Comparison of ENCODE assay signal across 25 cellular contexts in genomic region chr1:94281361-94282142, GRCh38. TPM values are rescaled to one million over a fixed set of nuclear protein-coding genes. Genes with fewer than 3 reads are reported as not detected.
DNase-seq lines count a peak whose midpoint lies in the region; ATAC-seq, FAIRE-seq and TF ChIP-seq lines count a peak whose summit lies in the region.
"Had no signal": no experiment of that assay in that cellular context is flagged by ENCODE, and none has a peak within 500 bp of the region (broad histone marks: within the 10 kb centered on the region; RNA-seq: fewer than 3 reads in every experiment).

No MANE protein-coding gene starts in this region.

- TF ChIP-seq CTCF in right atrium auricular region (IDR thresholded peaks at IDR 0.05) = no peak
- no peak for TF ChIP-seq CTCF in ovary (IDR thresholded peaks at IDR 0.05)

- H3K36me3 ChIP-seq in right atrium auricular region (no peaks in the 10 kb centered on the region), adipocyte (ENCODE audit: control insufficient read depth, insufficient read depth, low read length, severe bottlenecking) (no peaks in the 10 kb centered on the region), ovary (no peaks in the 10 kb centered on the region)
- H3K36me3 ChIP-seq: colonic mucosa, esophagus squamous epithelium, neural progenitor cell had no signal

- no peaks in the 10 kb centered on the region for H3K9me3 ChIP-seq in right atrium auricular region
- no peaks in the 10 kb centered on the region for H3K9me3 ChIP-seq in adipocyte (ENCODE audit: control insufficient read depth, low read length)
- no peaks in the 10 kb centered on the region for H3K9me3 ChIP-seq in ovary
- H3K9me3 ChIP-seq: colonic mucosa, esophagus squamous epithelium, psoas muscle had no signal

- H3K9ac ChIP-seq in adipocyte (ENCODE audit: low read length) = peak overlapping the region; percentile 13
- H3K9ac ChIP-seq: neural progenitor cell had no signal

- ATAC-seq in Right ventricle myocardium inferior = peak; percentile 77
- ATAC-seq in GM19452 (IDR thresholded peaks at IDR 0.05; ENCODE audit: unreplicated experiment) = no peak
- ATAC-seq: psoas muscle had no signal

- TF ChIP-seq POLR2A in ovary (IDR thresholded peaks at IDR 0.05) (no peak), GM12892 (IDR thresholded peaks at IDR 0.05; ENCODE audit: low read depth, low read length) (no peak)

- no peak for TF ChIP-seq EP300 in ovary (IDR thresholded peaks at IDR 0.05)

- H3K4me1 ChIP-seq in right atrium auricular region = peaks cover 0 to 9% of the 10 kb centered on the region in 2 donors
- H3K4me1 ChIP-seq in adipocyte (ENCODE audit: control insufficient read depth, insufficient read depth, low read length) = peaks cover 77% of the 10 kb centered on the region
- peaks cover 2% of the 10 kb centered on the region for H3K4me1 ChIP-seq in ovary (ENCODE audit: insufficient read depth)
- H3K4me1 ChIP-seq: colonic mucosa, neural progenitor cell, psoas muscle had no signal

- H3K27me3 ChIP-seq in right atrium auricular region (no peaks in the 10 kb centered on the region), adipocyte (replicated peaks; ENCODE audit: control insufficient read depth, insufficient read depth, low read length) (no peaks in the 10 kb centered on the region), ovary (no peaks in the 10 kb centered on the region)
- H3K27me3 ChIP-seq: colonic mucosa, esophagus squamous epithelium, neural progenitor cell had no signal

- H3K4me3 ChIP-seq in right atrium auricular region (no peak overlapping the region), adipocyte (ENCODE audit: low read length) (peak overlapping the region; percentile 3), ovary (no peak overlapping the region)
- H3K4me3 ChIP-seq: colonic mucosa, esophagus squamous epithelium, neural progenitor cell, psoas muscle, smooth muscle cell had no signal

- intact Hi-C loops in Right ventricle myocardium inferior (cut with DNase I) (no loop called here), ovary (cut with DNase I) (no loop called here)

- no peak for FAIRE-seq in GM12892 (lab: Jason Lieb, UNC)

- DNase-seq in Right ventricle myocardium inferior (ENCODE audit: missing footprints) (no peak), right atrium auricular region (ENCODE audit: low spot score) (no peak), adipocyte (ENCODE audit: low read depth) (no peak), glomerular visceral epithelial cell (ENCODE audit: extremely low spot score) (peak; percentile 47), NCI-H1105 (lab: John Stamatoyannopoulos, UW) (no peak), ovary (no peak), GM12892 (ENCODE audit: insufficient read length) (no peak)
- DNase-seq: 8988T; activated CD4-positive, alpha-beta T cell treated with anti-CD3 and anti-CD28 coated beads, Interleukin-2, amount 10 ng/mL, durations not matched to agents 7 days and 5 days; colonic mucosa; DMS53; esophagus squamous epithelium; immature natural killer cell; NCI-H1092; NCI-H2029; NCI-H345; NCI-H82; psoas muscle; SIG-M5; stimulated activated CD4-positive, alpha-beta T cell treated with anti-CD3 and anti-CD28 coated beads, Interleukin-4, amount 100 ng/mL, for 1 hour; stimulated activated naive CD4-positive, alpha-beta T cell treated with Interleukin-2 at 50 U/mL for 16 hours had no signal

- 33 to 42% (median 39%) methylated on average over 6 of the region's 6 CpGs for WGBS in ovary, 3 donors

- H3K27ac ChIP-seq in right atrium auricular region (no peak overlapping the region), ovary (no peak overlapping the region)
- H3K27ac ChIP-seq: colonic mucosa, esophagus squamous epithelium, neural progenitor cell, psoas muscle had no signal

RNA-seq across cellular contexts. Expression of gene ARHGAP29, which starts 44.2 kb away (rescaled TPM):
- total RNA-seq in Right ventricle myocardium inferior (27.5 TPM), right atrium auricular region (10 to 100 TPM; 25.8 to 29.9 TPM), ovary (10 to 100 TPM; 13.3 to 51.0 (median 20.5) TPM)
- 10 to 100 TPM in 1 of 2 donors, 1 to 10 TPM in 1; 7.9 to 13.7 TPM for polyA plus RNA-seq in ovary
- polyA plus RNA-seq in GM12892 (2012; ENCODE audit: missing spikeins) = 0.34 TPM
- total RNA-seq: activated CD4-positive, alpha-beta T cell treated with anti-CD3 and anti-CD28 coated beads, Interleukin-2, amount 10 ng/mL, durations not matched to agents 7 days and 5 days; activated T-helper 1 cell treated with anti-CD3 and anti-CD28 coated beads, Interleukin-12 subunit alpha, Interleukin-12 subunit beta, Interleukin-2, Interleukin-4 antibody, amounts not matched to agents 30 ng/mL and 10 ng/mL and 1 ng/mL, durations not matched to agents 14 hours and 24 hours and 36 hours had no signal
- polyA plus RNA-seq: immature natural killer cell had no signal
